Comparison of ENCODE assay signal across 31 cellular contexts in the genomic region with DNA sequence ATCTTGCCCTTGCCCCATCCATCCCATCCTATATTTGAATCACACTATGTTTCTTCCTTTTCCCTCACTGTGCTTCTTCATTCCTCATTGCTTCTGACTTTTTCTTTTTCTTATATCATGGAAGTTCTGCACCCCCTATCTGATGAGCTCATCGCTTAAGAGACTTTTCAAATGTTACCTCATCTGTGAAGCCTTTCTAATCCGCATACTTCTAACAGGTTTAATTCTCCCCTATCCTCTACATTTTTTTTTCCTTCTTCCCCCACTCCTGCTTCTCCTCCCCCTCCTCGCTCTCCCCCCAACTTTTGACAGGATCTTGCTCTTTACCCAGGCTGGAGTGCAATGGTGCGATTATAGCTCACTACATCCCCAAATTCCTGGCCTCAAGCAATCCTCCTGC.
"Had no signal": no experiment of that assay in that cellular context is flagged by ENCODE, and none has a peak within 500 bp of the region (broad histone marks: within the 10 kb centered on the region; RNA-seq: fewer than 3 reads in every experiment).

No MANE protein-coding gene starts in this region.

- H3K4me1 ChIP-seq: parathyroid adenoma had no signal

- H3K4me3 Mint-ChIP-seq: natural killer cell; nephron; neural progenitor cell; stimulated activated memory B cell treated with anti-CD40 and anti-IgM and Interleukin-4, amounts not matched to agents 10 μg/mL and 1 μg/mL and 100 μg/mL, for 72 hours; stimulated activated naive CD8-positive, alpha-beta T cell treated with anti-CD3 and anti-CD28 coated beads, Interleukin-15, amount 100 ng/mL, for 72 hours had no signal

- H3K27me3 Mint-ChIP-seq: progenitor cell of endocrine pancreas; stimulated activated memory B cell treated with anti-CD40 and anti-IgM and Interleukin-4, amounts not matched to agents 10 μg/mL and 1 μg/mL and 100 μg/mL, for 72 hours; stimulated activated naive CD8-positive, alpha-beta T cell treated with anti-CD3 and anti-CD28 coated beads, Interleukin-15, amount 100 ng/mL, for 72 hours had no signal

- H3K4me1 Mint-ChIP-seq: stimulated activated naive CD8-positive, alpha-beta T cell treated with anti-CD3 and anti-CD28 coated beads, Interleukin-15, amount 100 ng/mL, for 72 hours had no signal

- H2AFZ ChIP-seq: neural progenitor cell, parathyroid adenoma had no signal

- H3K9ac ChIP-seq: neural progenitor cell, parathyroid adenoma had no signal

- H3K36me3 Mint-ChIP-seq: natural killer cell, neural progenitor cell had no signal

- H3K9me3 ChIP-seq: ovary, psoas muscle, spleen, suprapubic skin, testis, tibial artery, transverse colon, upper lobe of left lung, vagina had no signal

- H3K9me3 Mint-ChIP-seq: natural killer cell; nephron; neural progenitor cell; stimulated activated memory B cell treated with anti-CD40 and anti-IgM and Interleukin-4, amounts not matched to agents 10 μg/mL and 1 μg/mL and 100 μg/mL, for 72 hours; stimulated activated naive CD8-positive, alpha-beta T cell treated with anti-CD3 and anti-CD28 coated beads, Interleukin-15, amount 100 ng/mL, for 72 hours had no signal

- H3K4me2 ChIP-seq: neural progenitor cell, smooth muscle cell had no signal

- H3K4me3 ChIP-seq: neural progenitor cell, ovary, psoas muscle, skin epidermis, smooth muscle cell, spleen, suprapubic skin, testis, tibial artery, transverse colon, upper lobe of left lung, vagina had no signal

- FAIRE-seq: urothelium cell line had no signal

- DNase-seq: natural killer cell; occipital lobe; ovary; posterior cingulate gyrus; psoas muscle; right cardiac atrium; spleen; stimulated activated CD4-positive, alpha-beta T cell treated with anti-CD3 and anti-CD28 coated beads, Interleukin-12 subunit alpha, Interleukin-12 subunit beta, amount 100 ng/mL, for 4 hours; stimulated activated CD4-positive, alpha-beta T cell treated with anti-CD3 and anti-CD28 coated beads, Interleukin-1b, Interleukin-23, amount 100 ng/mL, for 48 hours; stimulated activated CD4-positive, alpha-beta T cell treated with anti-CD3 and anti-CD28 coated beads, Interleukin-4, amount 100 ng/mL, for 1 hour; stimulated activated CD4-positive, alpha-beta T cell treated with anti-CD3 and anti-CD28 coated beads, Interleukin-4, amount 100 ng/mL, for 4 hours; stimulated activated CD8-positive, alpha-beta memory T cell treated with anti-CD3 and anti-CD28 coated beads, Interleukin-4, amount 100 ng/mL, for 48 hours; stimulated activated naive CD4-positive, alpha-beta T cell; stimulated activated naive CD8-positive, alpha-beta T cell treated with anti-CD3 and anti-CD28 coated beads, Interleukin-15, amount 100 ng/mL, for 72 hours; stimulated activated naive CD8-positive, alpha-beta T cell treated with anti-CD3 and anti-CD28 coated beads, Interleukin-15, Interleukin-2, amounts not matched to agents 100 U/mL and 50 U/mL, for 24 hours; substantia nigra; testis; tibial artery; transverse colon; upper lobe of left lung had no signal

- H3K27ac Mint-ChIP-seq: natural killer cell; neural progenitor cell; progenitor cell of endocrine pancreas; stimulated activated memory B cell treated with anti-CD40 and anti-IgM and Interleukin-4, amounts not matched to agents 10 μg/mL and 1 μg/mL and 100 μg/mL, for 72 hours; stimulated activated naive CD8-positive, alpha-beta T cell treated with anti-CD3 and anti-CD28 coated beads, Interleukin-15, amount 100 ng/mL, for 72 hours had no signal

- H3K27ac ChIP-seq: neural progenitor cell, ovary, parathyroid adenoma, psoas muscle, skin epidermis, spleen, suprapubic skin, testis, transverse colon, upper lobe of left lung, vagina had no signal

- H3K36me3 ChIP-seq: neural progenitor cell, ovary, upper lobe of left lung, vagina had no signal

- ATAC-seq: natural killer cell; psoas muscle; right cardiac atrium; sciatic nerve; stimulated activated memory B cell treated with anti-CD40 and anti-IgM and Interleukin-4, amounts not matched to agents 10 μg/mL and 1 μg/mL and 100 μg/mL, for 72 hours; stimulated activated naive CD8-positive, alpha-beta T cell treated with anti-CD3 and anti-CD28 coated beads, Interleukin-15, amount 100 ng/mL, for 72 hours; stimulated activated naive CD8-positive, alpha-beta T cell treated with anti-CD3 and anti-CD28 coated beads, Interleukin-15, Interleukin-2, amounts not matched to agents 100 U/mL and 50 U/mL, for 24 hours had no signal

- H3K27me3 ChIP-seq: neural progenitor cell, ovary, spleen, suprapubic skin, testis, tibial artery, transverse colon, upper lobe of left lung, vagina had no signal
